9 cellular contexts compared by ENCODE assay signal in genomic region chr19:28468701-28469459, GRCh38.
DNase-seq lines count a peak whose midpoint lies in the region; ATAC-seq, FAIRE-seq and TF ChIP-seq lines count a peak whose summit lies in the region.
"Had no signal": no experiment of that assay in that cellular context is flagged by ENCODE, and none has a peak within 500 bp of the region (broad histone marks: within the 10 kb centered on the region; RNA-seq: fewer than 3 reads in every experiment).

No MANE protein-coding gene starts in this region.

- no peak overlapping the region for H3K27ac Mint-ChIP-seq in activated T-cell treated with anti-CD3 and anti-CD28 coated beads, Interleukin-2, amount 50 U/mL, for 72 hours

- TF ChIP-seq RAD21 in HepG2 (CRISPR knock-in tag; IDR thresholded peaks at IDR 0.05), result no peak

- no peaks in the 10 kb centered on the region for H4K20me1 ChIP-seq in HepG2 (ENCODE audit: insufficient read depth, low read length)

- TF ChIP-seq CTCF in AG09309 (IDR thresholded peaks at IDR 0.05; ENCODE audit: control insufficient read depth, insufficient read depth, low read depth, low read length, missing control alignments) (no peak), HepG2 (CRISPR knock-in tag; IDR thresholded peaks at IDR 0.05) (0 out of 2 replicates have a peak, but pooled peaks have one; percentile 12), prostate gland (IDR thresholded peaks at IDR 0.05) (no peak)

- DNase-seq in AG09309 (ENCODE audit: low read depth) (peak; percentile 55), HT-29 (ENCODE audit: low spot score) (peak; percentile 23), HepG2 (ENCODE audit: low spot score) (no peak), prostate gland (ENCODE audit: low spot score) (no peak), DMS79 (lab: John Stamatoyannopoulos, UW) (no peak)
- DNase-seq in activated T-cell treated with anti-CD3 and anti-CD28 coated beads, Interleukin-2, amount 50 U/mL, for 72 hours, result peak; percentile 14 to 16

- H3K4me1 ChIP-seq in HepG2 (ENCODE audit: insufficient read depth, low read length) (no peaks in the 10 kb centered on the region), prostate gland (replicated peaks) (no peaks in the 10 kb centered on the region)

- H3K36me3 ChIP-seq in HepG2 (replicated peaks in 1 of 2; ENCODE audit: control insufficient read depth in 1 of 2, insufficient read depth in 2 of 2, low read length in 2 of 2) (no peaks in the 10 kb centered on the region), prostate gland (no peaks in the 10 kb centered on the region)

- peak; percentile 55 to 62 for ATAC-seq in activated T-cell treated with anti-CD3 and anti-CD28 coated beads, Interleukin-2, amount 50 U/mL, for 72 hours (replicated peaks in 1 of 2)
- ATAC-seq in HepG2 (peak; percentile 44; the same call in 2 of the 3 replicates), HG02981 (IDR thresholded peaks at IDR 0.05; ENCODE audit: unreplicated experiment) (no peak), HG03457 (IDR thresholded peaks at IDR 0.05; ENCODE audit: unreplicated experiment) (no peak)

- in situ Hi-C loops in HepG2 (cut with HindIII; ENCODE audit: extremely low pct_ligation_motif_present, low pct_unique_long_range_greater_than_20kb), result loop anchor here (10.0 to 25.0 kb wide), 2 partner anchors 236 to 418 kb away; no protein-coding TSS in a partner anchor

- H3K79me2 ChIP-seq in HepG2 (ENCODE audit: insufficient read depth, low read length), result no peaks in the 10 kb centered on the region

- CTCF ChIA-PET in HepG2 (lab: Yijun Ruan, JAX; ENCODE audit: low intra/inter-chr PET ratio, low total read pairs), result no interaction called here

- H3K4me2 ChIP-seq in HepG2 (ENCODE audit: low read depth, low read length), result no peak overlapping the region

- H3K36me3 Mint-ChIP-seq in activated T-cell treated with anti-CD3 and anti-CD28 coated beads, Interleukin-2, amount 50 U/mL, for 72 hours (ENCODE audit: insufficient read depth in 2 of 2), result no peaks in the 10 kb centered on the region

- TF ChIP-seq EP300 in HepG2 (IDR thresholded peaks at IDR 0.05; ENCODE audit: low read depth in 2 of 2, low read length in 2 of 2), result no peak
- no peak for TF ChIP-seq EP300 in HepG2 (CRISPR knock-in tag; IDR thresholded peaks at IDR 0.05; ENCODE audit: borderline replicate concordance)

- no peaks in the 10 kb centered on the region for H3K9me3 Mint-ChIP-seq in activated T-cell treated with anti-CD3 and anti-CD28 coated beads, Interleukin-2, amount 50 U/mL, for 72 hours
- H3K9me3 Mint-ChIP-seq: neural crest cell had no signal

- no peak overlapping the region for H3K9ac ChIP-seq in HepG2 (ENCODE audit: insufficient read depth, low read depth, low read length)

- H3K27ac ChIP-seq in HepG2 (ENCODE audit: extremely low read length, insufficient read depth, low read length) (no peak overlapping the region), prostate gland (no peak overlapping the region)

- peaks cover 5% of the 10 kb centered on the region for H3K27me3 Mint-ChIP-seq in activated T-cell treated with anti-CD3 and anti-CD28 coated beads, Interleukin-2, amount 50 U/mL, for 72 hours (ENCODE audit: low read depth)

- intact Hi-C loops in HepG2 (cut with micrococcal nuclease; ENCODE audit: unreplicated experiment), result no loop called here
- intact Hi-C loops in prostate gland (cut with DNase I), result loop anchor here (5.0 kb wide), 1 partner anchor 408 kb away; no protein-coding TSS in a partner anchor

- H3K4me1 Mint-ChIP-seq in activated T-cell treated with anti-CD3 and anti-CD28 coated beads, Interleukin-2, amount 50 U/mL, for 72 hours (ENCODE audit: low read depth), result peaks cover 21% of the 10 kb centered on the region

- H3K4me3 ChIP-seq in AG09309 (ENCODE audit: control insufficient read depth, low read depth, low read length) (no peak overlapping the region), HepG2 (replicated peaks in 1 of 3; ENCODE audit: insufficient read depth in 1 of 3, low read depth in 2 of 3, low read length in 3 of 3) (no peak overlapping the region), prostate gland (no peak overlapping the region)

- 38% methylated on average over 17 of the region's 17 CpGs for WGBS in HepG2 (ENCODE audit: low lambda C conversion rate)
- 9% methylated on average over 17 of the region's 17 CpGs for whole genome bisulfite sequencing in prostate gland

- TF ChIP-seq POLR2A in HepG2 (IDR thresholded peaks at IDR 0.05; ENCODE audit: insufficient read depth in 1 of 2, low read depth in 2 of 2, low read length in 2 of 2) (no peak), prostate gland (IDR thresholded peaks at IDR 0.05) (no peak)

- H3K27me3 ChIP-seq in HepG2 (ENCODE audit: control insufficient read depth in 1 of 2, insufficient read depth in 2 of 2, low read length in 2 of 2) (no peaks in the 10 kb centered on the region; a peak in 1 of 5 replicates), prostate gland (replicated peaks; ENCODE audit: insufficient read depth) (no peaks in the 10 kb centered on the region)

- no peak for FAIRE-seq in HepG2 (lab: Jason Lieb, UNC)

- H2AFZ ChIP-seq in HepG2 (ENCODE audit: low read length), result no peak overlapping the region

- H3K9me3 ChIP-seq in HepG2 (ENCODE audit: low read length) (peaks cover 46% of the 10 kb centered on the region), prostate gland (no peaks in the 10 kb centered on the region)

- BruUV-seq in HepG2 (replicated peaks; lab: Mats Ljungman, UMichigan), result no TSS peak

- POLR2A ChIA-PET in HepG2 (lab: Yijun Ruan, JAX), result no interaction called here

- peak overlapping the region in 1 of 2 donors; percentile 40 for H3K4me3 Mint-ChIP-seq in activated T-cell treated with anti-CD3 and anti-CD28 coated beads, Interleukin-2, amount 50 U/mL, for 72 hours
- H3K4me3 Mint-ChIP-seq: neural crest cell had no signal

TF ChIP-seq in HepG2, 621 proteins besides CTCF, POLR2A, EP300 and RAD21:
- TF ChIP-seq KDM1A (CRISPR knock-in tag; IDR thresholded peaks at IDR 0.05), result no peak
- no peak for TF ChIP-seq GATA4 (IDR thresholded peaks at IDR 0.05; ENCODE audit: borderline replicate concordance, low read depth)
- no peak for TF ChIP-seq ZNF773 (CRISPR knock-in tag; IDR thresholded peaks at IDR 0.05; ENCODE audit: borderline replicate concordance)
- TF ChIP-seq ZNF841 (CRISPR knock-in tag; IDR thresholded peaks at IDR 0.05; ENCODE audit: borderline replicate concordance), result no peak
- TF ChIP-seq GATAD1 (CRISPR knock-in tag; IDR thresholded peaks at IDR 0.05), result no peak
TF ChIP-seq in HepG2: peak in this region for 0.

Comparison
In these comparisons a context has a peak if more than half of its experiments do, and no peak if none do; other contexts are left out.
1. DNase-seq: peak in AG09309 (single experiment), HT-29 (single experiment) and activated T-cell treated with anti-CD3 and anti-CD28 coated beads, Interleukin-2, amount 50 U/mL, for 72 hours (2 of 2); none in HepG2 (single experiment), prostate gland (single experiment) and DMS79 (single experiment).
2. ATAC-seq: peak in activated T-cell treated with anti-CD3 and anti-CD28 coated beads, Interleukin-2, amount 50 U/mL, for 72 hours (2 of 2) and HepG2 (single experiment); none in HG02981 (single experiment) and HG03457 (single experiment).